ENCODE assay signal across 8 cellular contexts in the genomic region with DNA sequence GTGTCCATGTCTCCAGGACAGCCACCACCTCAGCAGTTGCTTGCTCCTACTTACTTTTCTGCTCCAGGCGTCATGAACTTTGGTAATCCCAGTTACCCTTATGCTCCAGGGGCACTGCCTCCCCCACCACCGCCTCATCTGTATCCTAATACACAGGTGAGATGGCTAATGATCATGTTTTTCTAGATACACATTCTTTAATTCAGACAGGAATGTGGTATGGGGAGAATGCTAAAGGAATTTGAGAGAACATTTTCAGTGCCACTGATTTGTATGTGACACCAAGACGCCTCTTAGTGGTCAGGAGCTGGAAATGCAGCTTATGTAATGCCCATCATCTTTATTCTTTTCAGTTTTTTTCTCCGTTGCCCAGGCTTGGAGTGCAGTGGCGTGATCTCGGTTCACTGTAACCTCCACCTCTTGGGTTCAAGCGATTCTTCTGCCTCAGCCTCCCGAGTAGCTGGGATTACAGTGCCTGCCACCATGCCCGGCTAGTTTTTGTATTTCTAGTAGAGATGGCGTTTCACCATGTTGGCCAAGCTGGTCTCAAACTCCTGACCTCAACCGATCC. TPM values are rescaled to one million over a fixed set of nuclear protein-coding genes. Genes with fewer than 3 reads are reported as not detected.
DNase-seq lines count a peak whose midpoint lies in the region; ATAC-seq and TF ChIP-seq lines count a peak whose summit lies in the region.

No MANE protein-coding gene starts in this region.

- POLR2A ChIA-PET in CD4-positive, alpha-beta T cell (lab: Charles Lee), result interaction anchor here (0.6 to 2.6 kb wide), 11 partner anchors 26 to 188 kb away, joined by 3 to 49 read pairs (median 4); a partner anchor contains a TSS

- H3K36me3 ChIP-seq in GM23338 (ENCODE audit: insufficient read depth) (peaks cover 44% of the 10 kb centered on the region), ovary (no peaks in the 10 kb centered on the region)

- intact Hi-C loops in CD4-positive, alpha-beta T cell (cut with DNase I, micrococcal nuclease), result loop anchor here (1.0 to 2.0 kb wide), 6 partner anchors 28 to 156 kb away; a partner anchor contains a TSS
- intact Hi-C loops in ovary (cut with DNase I), result loop anchor here in 3 of 4 donors (5.0 to 10.0 kb wide), 4 partner anchors 54 to 154 kb away; a partner anchor contains a TSS

- H3K4me3 ChIP-seq in GM23338 (no peak overlapping the region), ovary (no peak overlapping the region)

- H3K9me2 ChIP-seq in GM23338 (ENCODE audit: insufficient read depth), result no peaks in the 10 kb centered on the region

- no peaks in the 10 kb centered on the region for H3K27me3 Mint-ChIP-seq in CD4-positive, alpha-beta T cell
- peaks cover 9% of the 10 kb centered on the region for H3K27me3 Mint-ChIP-seq in GM23338 (ENCODE audit: insufficient read depth, low read depth, poor library complexity)
- H3K27me3 Mint-ChIP-seq in activated naive CD8-positive, alpha-beta T cell, result no peaks in the 10 kb centered on the region

- no peaks in the 10 kb centered on the region for H3K9me3 Mint-ChIP-seq in CD4-positive, alpha-beta T cell
- no peaks in the 10 kb centered on the region for H3K9me3 Mint-ChIP-seq in GM23338
- H3K9me3 Mint-ChIP-seq in activated naive CD8-positive, alpha-beta T cell (ENCODE audit: low read depth), result no peaks in the 10 kb centered on the region

- peaks cover 90% of the 10 kb centered on the region for H3K36me3 Mint-ChIP-seq in CD4-positive, alpha-beta T cell (ENCODE audit: low read depth)
- H3K36me3 Mint-ChIP-seq in GM23338 (ENCODE audit: low read depth), result peaks cover 93% of the 10 kb centered on the region
- H3K36me3 Mint-ChIP-seq in activated naive CD8-positive, alpha-beta T cell, result peaks cover 4% of the 10 kb centered on the region

- H3K4me1 ChIP-seq in GM23338 (ENCODE audit: insufficient read depth) (no peaks in the 10 kb centered on the region; the same call in 1 of the 2 replicates), ovary (ENCODE audit: insufficient read depth) (no peaks in the 10 kb centered on the region)

- no peaks in the 10 kb centered on the region for H3K9me3 ChIP-seq in CD4-positive, alpha-beta T cell (ENCODE audit: control insufficient read depth, low read length)
- no peaks in the 10 kb centered on the region for H3K9me3 ChIP-seq in ovary

- peak overlapping the region; percentile 80 for H3K27ac Mint-ChIP-seq in CD4-positive, alpha-beta T cell
- peak overlapping the region; percentile 92 for H3K27ac Mint-ChIP-seq in GM23338
- H3K27ac Mint-ChIP-seq in activated naive CD8-positive, alpha-beta T cell, result peak overlapping the region; percentile 19

- no peaks in the 10 kb centered on the region for H3K79me2 ChIP-seq in GM23338 (replicated peaks; ENCODE audit: insufficient read depth)

- ATAC-seq in CD4-positive, alpha-beta T cell (ENCODE audit: poor library complexity), result peak; percentile 89
- peak; percentile 87 for ATAC-seq in GM23338
- ATAC-seq in HG02938 (IDR thresholded peaks at IDR 0.05; ENCODE audit: unreplicated experiment), result no peak
- ATAC-seq in GM18520 (IDR thresholded peaks at IDR 0.05; ENCODE audit: unreplicated experiment), result no peak

- peaks cover 24% of the 10 kb centered on the region for H3F3A ChIP-seq in GM23338 (replicated peaks; ENCODE audit: low read depth)

- no peak overlapping the region for H3K27ac ChIP-seq in CD4-positive, alpha-beta T cell (ENCODE audit: low read depth, low read length)
- H3K27ac ChIP-seq in GM23338 (ENCODE audit: low read depth) (peak overlapping the region; percentile 90), ovary (peak overlapping the region in 1 of 2 donors; percentile 22)

- H3K4me1 Mint-ChIP-seq in CD4-positive, alpha-beta T cell (ENCODE audit: low read depth), result peaks cover 9% of the 10 kb centered on the region
- H3K4me1 Mint-ChIP-seq in GM23338, result peaks cover 6% of the 10 kb centered on the region
- peaks cover 4% of the 10 kb centered on the region for H3K4me1 Mint-ChIP-seq in activated naive CD8-positive, alpha-beta T cell (ENCODE audit: low read depth)

- no peaks in the 10 kb centered on the region for H3K27me3 ChIP-seq in CD4-positive, alpha-beta T cell (ENCODE audit: control insufficient read depth, insufficient read depth, low read length)
- H3K27me3 ChIP-seq in GM23338 (ENCODE audit: insufficient read depth) (no peaks in the 10 kb centered on the region), ovary (no peaks in the 10 kb centered on the region)

- H3K4me2 ChIP-seq in GM23338, result no peak overlapping the region

- TF ChIP-seq POLR2A in ovary (IDR thresholded peaks at IDR 0.05), result no peak

- CTCF ChIA-PET in CD4-positive, alpha-beta T cell (lab: Charles Lee), result interaction anchor here (0.5 to 3.6 kb wide), 29 partner anchors 12 to 155 kb away, joined by 3 to 96 read pairs (median 4); a partner anchor contains a TSS

- no peak overlapping the region for H3K4me3 Mint-ChIP-seq in CD4-positive, alpha-beta T cell
- H3K4me3 Mint-ChIP-seq in GM23338, result no peak overlapping the region
- no peak overlapping the region for H3K4me3 Mint-ChIP-seq in activated naive CD8-positive, alpha-beta T cell

- TF ChIP-seq CTCF in CD4-positive, alpha-beta T cell (IDR thresholded peaks at IDR 0.05), result peak; percentile 87
- TF ChIP-seq CTCF in GM23338 (conservative IDR thresholded peaks at IDR 0.05; ENCODE audit: low read depth in 2 of 2), result peak; percentile 77 to 79
- TF ChIP-seq CTCF in ovary (IDR thresholded peaks at IDR 0.05), result peak; percentile 28 to 91 (median 90)

- no peak overlapping the region for H2AFZ ChIP-seq in GM23338

- no peaks in the 10 kb centered on the region; the same call in 1 of the 2 replicates for H4K20me1 ChIP-seq in GM23338 (replicated peaks; ENCODE audit: insufficient read depth)

- 32 to 39% (median 32%) methylated on average over 11 of the region's 11 CpGs for WGBS in ovary, 3 donors

- DNase-seq in CD4-positive, alpha-beta T cell, result peak in 4 of 10 experiments; percentile 14 to 42 (median 22)
- DNase-seq in GM23338 (ENCODE audit: low spot score), result peak; percentile 92
- DNase-seq in NCI-H526 treated with DMSO at 0.1 percent for 48 hours (lab: John Stamatoyannopoulos, UW), result peak; percentile 22
- DNase-seq in germinal center (ENCODE audit: low spot score), result peak; percentile 62
- peak in 1 of 5 donors; percentile 58 for DNase-seq in ovary

- TF ChIP-seq EP300 in ovary (IDR thresholded peaks at IDR 0.05), result no peak

TF ChIP-seq in GM23338, 12 proteins besides CTCF, POLR2A, EP300 and RAD21 (continues in another document):
- no peak for TF ChIP-seq POLR2AphosphoS5 (IDR thresholded peaks at IDR 0.05; ENCODE audit: low read depth)
- TF ChIP-seq NANOG (IDR thresholded peaks at IDR 0.05; ENCODE audit: borderline replicate concordance), result no peak
- TF ChIP-seq STAT1 (IDR thresholded peaks at IDR 0.05; ENCODE audit: unreplicated experiment), result no peak
- no peak for TF ChIP-seq JUNB (IDR thresholded peaks at IDR 0.05; ENCODE audit: unreplicated experiment)
- TF ChIP-seq, protein P1, sequence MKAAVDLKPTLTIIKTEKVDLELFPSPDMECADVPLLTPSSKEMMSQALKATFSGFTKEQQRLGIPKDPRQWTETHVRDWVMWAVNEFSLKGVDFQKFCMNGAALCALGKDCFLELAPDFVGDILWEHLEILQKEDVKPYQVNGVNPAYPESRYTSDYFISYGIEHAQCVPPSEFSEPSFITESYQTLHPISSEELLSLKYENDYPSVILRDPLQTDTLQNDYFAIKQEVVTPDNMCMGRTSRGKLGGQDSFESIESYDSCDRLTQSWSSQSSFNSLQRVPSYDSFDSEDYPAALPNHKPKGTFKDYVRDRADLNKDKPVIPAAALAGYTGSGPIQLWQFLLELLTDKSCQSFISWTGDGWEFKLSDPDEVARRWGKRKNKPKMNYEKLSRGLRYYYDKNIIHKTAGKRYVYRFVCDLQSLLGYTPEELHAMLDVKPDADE (IDR thresholded peaks at IDR 0.05), result no peak
- TF ChIP-seq ZNF331 (CRISPR knock-in tag; IDR thresholded peaks at IDR 0.05; ENCODE audit: low read depth), result no peak

RNA-seq across cellular contexts. Expression of a gene that starts 8.9 kb away (rescaled TPM):
- 1 to 10 TPM; 7.7 to 9.4 TPM for total RNA-seq in CD4-positive, alpha-beta T cell
- 10.4 and 14.0 TPM in 2 replicates for total RNA-seq in GM23338 (2014; rRNA removed; shearing (Covaris generic))
- 5.0 and 6.7 TPM in 2 replicates for polyA plus RNA-seq in GM23338 (2016; fragmentation: Nextera tagmentation; extraction: Ambion mirVana)
- total RNA-seq in ovary, result 1 to 10 TPM; 3.6 to 9.1 (median 6.4) TPM
- 1 to 10 TPM; 1.4 to 2.3 TPM for polyA plus RNA-seq in ovary

RNA-seq across cellular contexts. Expression of a gene that starts 28.0 kb away (rescaled TPM):
- 100 to 1,000 TPM; 195 to 207 TPM for total RNA-seq in CD4-positive, alpha-beta T cell
- 76.1 and 82.9 TPM in 2 replicates for total RNA-seq in GM23338 (2014; rRNA removed; shearing (Covaris generic))
- polyA plus RNA-seq in GM23338 (2016; fragmentation: Nextera tagmentation; extraction: Ambion mirVana), result 34.4 and 37.5 TPM in 2 replicates
- 100 to 1,000 TPM in 4 of 7 donors, 10 to 100 TPM in 3; 39.9 to 122 (median 106) TPM for total RNA-seq in ovary
- 100 to 1,000 TPM in 1 of 2 donors, 10 to 100 TPM in 1; 53.1 to 113 TPM for polyA plus RNA-seq in ovary

RNA-seq across cellular contexts. Expression of a gene that starts 46.6 kb away (rescaled TPM):
- 10 to 100 TPM; 77.0 to 79.2 TPM for total RNA-seq in CD4-positive, alpha-beta T cell
- 52.5 and 56.5 TPM in 2 replicates for total RNA-seq in GM23338 (2014; rRNA removed; shearing (Covaris generic))
- polyA plus RNA-seq in GM23338 (2016; fragmentation: Nextera tagmentation; extraction: Ambion mirVana) (14.3 and 16.2 TPM in 2 replicates), ovary (100 to 1,000 TPM in 1 of 2 donors, 10 to 100 TPM in 1; 60.8 to 122 TPM)
- 100 to 1,000 TPM in 1 of 7 donors, 10 to 100 TPM in 6; 59.6 to 110 (median 83.3) TPM for total RNA-seq in ovary

RNA-seq across cellular contexts. Expression of a gene that starts 50.8 kb away (rescaled TPM):
- total RNA-seq in CD4-positive, alpha-beta T cell, result 10 to 100 TPM; 17.3 to 21.3 TPM
- 9.2 and 10.8 TPM in 2 replicates for total RNA-seq in GM23338 (2014; rRNA removed; shearing (Covaris generic))
- polyA plus RNA-seq in GM23338 (2016; fragmentation: Nextera tagmentation; extraction: Ambion mirVana) (9.2 and 11.7 TPM in 2 replicates), ovary (10 to 100 TPM in 1 of 2 donors, 1 to 10 TPM in 1; 8.4 to 27.8 TPM)
- 10 to 100 TPM in 6 of 7 donors, 1 to 10 TPM in 1; 6.1 to 23.0 (median 18.4) TPM for total RNA-seq in ovary

Comparison
In these comparisons a context has a peak if more than half of its experiments do, and no peak if none do; other contexts are left out.
1. ATAC-seq: peak in CD4-positive, alpha-beta T cell (single experiment) and GM23338 (single experiment); none in HG02938 (single experiment) and GM18520 (single experiment).
2. H3K27ac Mint-ChIP-seq: peak in every context shown above with its lines; median percentile 92 in GM23338; 80 in CD4-positive, alpha-beta T cell; 19 in activated naive CD8-positive, alpha-beta T cell.
3. Peak in every context shown above with its lines, with median percentiles within 50 percentile points of each other: CTCF ChIP-seq.